In genomic region chr20:45368221-45368980, GRCh38 we compare ENCODE assay signal across 8 cellular contexts. TPM values are rescaled to one million over a fixed set of nuclear protein-coding genes. Genes with fewer than 3 reads are reported as not detected.
A peak's percentile ranks its signal among the peaks of the same experiment; 100 is the strongest.
DNase-seq lines count a peak whose midpoint lies in the region; ATAC-seq and TF ChIP-seq lines count a peak whose summit lies in the region.

No MANE protein-coding gene starts in this region.

- POLR2A ChIA-PET in CD4-positive, alpha-beta T cell (lab: Charles Lee): interaction anchor here (0.9 to 2.3 kb wide), 3 partner anchors 39 to 68 kb away, joined by 3 to 10 read pairs (median 5); no protein-coding TSS in a partner anchor
- POLR2A ChIA-PET in activated CD8-positive, alpha-beta T cell treated with anti-CD3 and anti-CD28 coated beads, Interleukin-2, amount 10 ng/mL, durations not matched to agents 7 days and 5 days (lab: Charles Lee): interaction anchor here (1.4 to 1.5 kb wide), 2 partner anchors 10 to 47 kb away, joined by 3 to 10 read pairs; partner anchors contain the start of gene PIGT

- H3K4me1 ChIP-seq in transverse colon: peaks cover 19 to 49% (median 26%) of the 10 kb centered on the region in 4 donors

- H3K36me3 Mint-ChIP-seq in CD4-positive, alpha-beta T cell (ENCODE audit: low read depth): peaks cover 52% of the 10 kb centered on the region
- peaks cover 41% of the 10 kb centered on the region for H3K36me3 Mint-ChIP-seq in activated CD8-positive, alpha-beta T cell treated with anti-CD3 and anti-CD28 coated beads, Interleukin-2, amount 10 ng/mL, durations not matched to agents 7 days and 5 days (ENCODE audit: low read depth)

- H3K4me3 ChIP-seq in transverse colon: no peak overlapping the region

- ATAC-seq in CD4-positive, alpha-beta T cell (ENCODE audit: poor library complexity): peak; percentile 71
- ATAC-seq in GM19467 (IDR thresholded peaks at IDR 0.05; ENCODE audit: unreplicated experiment) (peak; percentile 74), HG03457 (IDR thresholded peaks at IDR 0.05; ENCODE audit: unreplicated experiment) (peak; percentile 52)
- peak; percentile 57 for ATAC-seq in activated CD8-positive, alpha-beta T cell treated with anti-CD3 and anti-CD28 coated beads, Interleukin-2, amount 10 ng/mL, durations not matched to agents 7 days and 5 days

- DNase-seq in CD4-positive, alpha-beta T cell: peak in 4 of 10 experiments; percentile 10 to 27 (median 22)
- peak; percentile 56 for DNase-seq in activated CD8-positive, alpha-beta T cell treated with anti-CD3 and anti-CD28 coated beads, Interleukin-2, amount 10 ng/mL, durations not matched to agents 7 days and 5 days
- DNase-seq in transverse colon (peak; percentile 53), AG20443 (ENCODE audit: low spot score) (no peak), T-helper 9 cell (no peak), DMS79 treated with DMSO at 0.1 percent for 48 hours (lab: John Stamatoyannopoulos, UW) (no peak)

- H3K9me3 ChIP-seq in CD4-positive, alpha-beta T cell (ENCODE audit: control insufficient read depth, low read length): no peaks in the 10 kb centered on the region
- H3K9me3 ChIP-seq in transverse colon: no peaks in the 10 kb centered on the region

- H3K27me3 ChIP-seq in CD4-positive, alpha-beta T cell (ENCODE audit: control insufficient read depth, insufficient read depth, low read length): no peaks in the 10 kb centered on the region
- H3K27me3 ChIP-seq in transverse colon: no peaks in the 10 kb centered on the region

- peak overlapping the region; percentile 38 for H3K27ac ChIP-seq in CD4-positive, alpha-beta T cell (ENCODE audit: low read depth, low read length)
- peak overlapping the region in 3 of 4 donors; percentile 2 to 44 (median 8) for H3K27ac ChIP-seq in transverse colon

- peak overlapping the region; percentile 73 for H3K27ac Mint-ChIP-seq in CD4-positive, alpha-beta T cell
- peak overlapping the region; percentile 69 for H3K27ac Mint-ChIP-seq in activated CD8-positive, alpha-beta T cell treated with anti-CD3 and anti-CD28 coated beads, Interleukin-2, amount 10 ng/mL, durations not matched to agents 7 days and 5 days

- peak overlapping the region; percentile 55 for H3K4me3 Mint-ChIP-seq in CD4-positive, alpha-beta T cell
- H3K4me3 Mint-ChIP-seq in activated CD8-positive, alpha-beta T cell treated with anti-CD3 and anti-CD28 coated beads, Interleukin-2, amount 10 ng/mL, durations not matched to agents 7 days and 5 days: peak overlapping the region; percentile 48

- CTCF ChIA-PET in CD4-positive, alpha-beta T cell (lab: Charles Lee): interaction anchor here (1.0 to 5.3 kb wide), 2 partner anchors 47 to 68 kb away, joined by 3 to 29 read pairs; partner anchors contain the start of gene PIGT
- CTCF ChIA-PET in activated CD8-positive, alpha-beta T cell treated with anti-CD3 and anti-CD28 coated beads, Interleukin-2, amount 10 ng/mL, durations not matched to agents 7 days and 5 days (lab: Charles Lee): interaction anchor here (0.8 to 20.4 kb wide), 10 partner anchors 8 to 431 kb away, joined by 3 to 606 read pairs (median 4); no protein-coding TSS in a partner anchor

- H3K27me3 Mint-ChIP-seq in CD4-positive, alpha-beta T cell: no peaks in the 10 kb centered on the region
- no peaks in the 10 kb centered on the region for H3K27me3 Mint-ChIP-seq in activated CD8-positive, alpha-beta T cell treated with anti-CD3 and anti-CD28 coated beads, Interleukin-2, amount 10 ng/mL, durations not matched to agents 7 days and 5 days (ENCODE audit: low read depth)

- in situ Hi-C loops in transverse colon (cut with MboI; ENCODE audit: low pct_ligation_motif_present in 1 of 4, low pct_unique_long_range_greater_than_20kb in 1 of 4, low sequenced_read_pairs in 3 of 4): loop anchor here in 1 of 4 donors (5.0 kb wide), 1 partner anchor 49 kb away; the partner anchor contains the start of gene PIGT

- no peaks in the 10 kb centered on the region for H3K9me3 Mint-ChIP-seq in CD4-positive, alpha-beta T cell
- no peaks in the 10 kb centered on the region for H3K9me3 Mint-ChIP-seq in activated CD8-positive, alpha-beta T cell treated with anti-CD3 and anti-CD28 coated beads, Interleukin-2, amount 10 ng/mL, durations not matched to agents 7 days and 5 days (ENCODE audit: insufficient read depth)

- peaks cover 0 to 27% (median 10%) of the 10 kb centered on the region in 4 donors for H3K36me3 ChIP-seq in transverse colon

- peaks cover 80% of the 10 kb centered on the region for H3K4me1 Mint-ChIP-seq in CD4-positive, alpha-beta T cell (ENCODE audit: low read depth)
- H3K4me1 Mint-ChIP-seq in activated CD8-positive, alpha-beta T cell treated with anti-CD3 and anti-CD28 coated beads, Interleukin-2, amount 10 ng/mL, durations not matched to agents 7 days and 5 days (ENCODE audit: low read depth): peaks cover 65% of the 10 kb centered on the region

- intact Hi-C loops in CD4-positive, alpha-beta T cell (cut with DNase I, micrococcal nuclease): loop anchor here in 1 of 2 experiments (5.0 kb wide), 1 partner anchor 481 kb away; the partner anchor contains the start of gene YWHAB
- intact Hi-C loops in transverse colon (cut with DNase I; ENCODE audit: low total_unique reads): no loop called here

- no peak for TF ChIP-seq POLR2A in transverse colon (IDR thresholded peaks at IDR 0.05)

- TF ChIP-seq EP300 in transverse colon (IDR thresholded peaks at IDR 0.05; ENCODE audit: low read depth): no peak

- no peak for TF ChIP-seq CTCF in CD4-positive, alpha-beta T cell (IDR thresholded peaks at IDR 0.05)
- TF ChIP-seq CTCF in transverse colon (IDR thresholded peaks at IDR 0.05): no peak

- WGBS in transverse colon (ENCODE audit: low coverage in 1 of 2), 2 donors: 66 to 77% methylated on average over 4 to 6 of the region's 6 CpGs

RNA-seq across cellular contexts. Expression of gene SYS1, which starts 5.4 kb away (rescaled TPM):
- 100 to 1,000 TPM in 1 of 2 experiments, 10 to 100 TPM in 1; 94.8 to 107 TPM for total RNA-seq in CD4-positive, alpha-beta T cell
- 10 to 100 TPM; 28.0 to 30.8 TPM for total RNA-seq in activated CD8-positive, alpha-beta T cell treated with anti-CD3 and anti-CD28 coated beads, Interleukin-2, amount 10 ng/mL, durations not matched to agents 7 days and 5 days
- total RNA-seq in transverse colon: 10 to 100 TPM in 3 of 4 donors, 1 to 10 TPM in 1; 5.6 to 64.7 (median 38.4) TPM

RNA-seq across cellular contexts. Expression of gene TP53TG5, which starts 9.7 kb away (rescaled TPM):
- total RNA-seq in CD4-positive, alpha-beta T cell: under 1 TPM in 1 of 2 experiments, not detected in 1; 0.36 TPM
- under 1 TPM in 1 of 2 experiments, not detected in 1; 0.16 TPM for total RNA-seq in activated CD8-positive, alpha-beta T cell treated with anti-CD3 and anti-CD28 coated beads, Interleukin-2, amount 10 ng/mL, durations not matched to agents 7 days and 5 days
- under 1 TPM in 1 of 4 donors, not detected in 3; 0.14 TPM for total RNA-seq in transverse colon

RNA-seq across cellular contexts. Expression of gene SDC4, which starts 20.2 kb away (rescaled TPM):
- 1 to 10 TPM; 1.0 to 1.1 TPM for total RNA-seq in CD4-positive, alpha-beta T cell
- total RNA-seq in activated CD8-positive, alpha-beta T cell treated with anti-CD3 and anti-CD28 coated beads, Interleukin-2, amount 10 ng/mL, durations not matched to agents 7 days and 5 days: 1 to 10 TPM; 6.6 to 6.7 TPM
- 100 to 1,000 TPM in 2 of 4 donors, 10 to 100 TPM in 2; 60.7 to 140 (median 94.3) TPM for total RNA-seq in transverse colon

RNA-seq across cellular contexts. Expression of gene DBNDD2, which starts 39.7 kb away (rescaled TPM):
- total RNA-seq in CD4-positive, alpha-beta T cell: 10 to 100 TPM; 13.2 to 15.7 TPM
- 1 to 10 TPM; 8.1 to 10.0 TPM for total RNA-seq in activated CD8-positive, alpha-beta T cell treated with anti-CD3 and anti-CD28 coated beads, Interleukin-2, amount 10 ng/mL, durations not matched to agents 7 days and 5 days
- 100 to 1,000 TPM in 1 of 4 donors, 10 to 100 TPM in 3; 74.5 to 122 (median 84.9) TPM for total RNA-seq in transverse colon

RNA-seq across cellular contexts. Expression of gene PIGT, which starts 47.5 kb away (rescaled TPM):
- 100 to 1,000 TPM; 157 to 163 TPM for total RNA-seq in CD4-positive, alpha-beta T cell
- total RNA-seq in activated CD8-positive, alpha-beta T cell treated with anti-CD3 and anti-CD28 coated beads, Interleukin-2, amount 10 ng/mL, durations not matched to agents 7 days and 5 days: 10 to 100 TPM; 59.6 to 62.4 TPM
- total RNA-seq in transverse colon: 100 to 1,000 TPM in 2 of 4 donors, 10 to 100 TPM in 2; 88.3 to 321 (median 108) TPM

Comparison
In these comparisons a context has a peak if more than half of its experiments do, and no peak if none do; other contexts are left out.
1. DNase-seq: peak in activated CD8-positive, alpha-beta T cell treated with anti-CD3 and anti-CD28 coated beads, Interleukin-2, amount 10 ng/mL, durations not matched to agents 7 days and 5 days (single experiment) and transverse colon (single experiment); none in AG20443 (single experiment), T-helper 9 cell (single experiment) and DMS79 treated with DMSO at 0.1 percent for 48 hours (single experiment).
2. RNA of gene SDC4, which starts 20.2 kb away (total RNA-seq): 60.7 to 140 TPM in transverse colon; 6.6 to 6.7 TPM in activated CD8-positive, alpha-beta T cell treated with anti-CD3 and anti-CD28 coated beads, Interleukin-2, amount 10 ng/mL, durations not matched to agents 7 days and 5 days and 1.0 to 1.1 TPM in CD4-positive, alpha-beta T cell; every median in the first group is over 4 times any median in the second.
3. Peak in every context shown above with its lines, with median percentiles within 50 percentile points of each other: ATAC-seq.